ENCODE assay signal across 8 cellular contexts in the genomic region with DNA sequence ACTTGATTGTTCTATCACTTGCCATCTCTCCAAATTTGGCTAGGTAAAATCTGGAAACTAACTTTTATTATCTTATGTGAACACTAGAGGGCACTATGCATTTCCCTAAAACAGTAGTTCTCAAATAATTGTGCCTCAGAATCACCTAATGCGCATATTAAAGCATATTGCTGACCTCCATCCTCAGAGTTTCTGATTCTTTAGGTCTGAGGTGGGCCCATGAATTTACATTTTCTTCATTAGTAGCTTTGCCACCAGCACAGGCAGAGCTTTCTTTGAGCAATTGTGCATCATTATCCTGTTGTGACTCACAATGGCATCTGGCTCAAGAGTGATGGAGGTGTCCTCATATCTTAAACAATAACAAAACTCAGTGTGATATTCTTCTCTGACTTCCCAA. TPM values are rescaled to one million over a fixed set of nuclear protein-coding genes. Genes with fewer than 3 reads are reported as not detected.
DNase-seq lines count a peak whose midpoint lies in the region; ATAC-seq and TF ChIP-seq lines count a peak whose summit lies in the region.
"Had no signal": no experiment of that assay in that cellular context is flagged by ENCODE, and none has a peak within 500 bp of the region (broad histone marks: within the 10 kb centered on the region; RNA-seq: fewer than 3 reads in every experiment).

No MANE protein-coding gene starts in this region.

- no peaks in the 10 kb centered on the region for H3F3A ChIP-seq in SU-DHL-6 (ENCODE audit: insufficient read depth)

- peak; percentile 55 for ATAC-seq in GM18505 (IDR thresholded peaks at IDR 0.05; ENCODE audit: unreplicated experiment)
- ATAC-seq in activated T-cell treated with anti-CD3 and anti-CD28 coated beads, Interleukin-2, amount 50 U/mL, for 72 hours (replicated peaks in 1 of 2): no peak
- no peak for ATAC-seq in GM19023 (IDR thresholded peaks at IDR 0.05; ENCODE audit: unreplicated experiment)

- no peak overlapping the region for H3K27ac Mint-ChIP-seq in activated T-cell treated with anti-CD3 and anti-CD28 coated beads, Interleukin-2, amount 50 U/mL, for 72 hours
- H3K27ac Mint-ChIP-seq: naive B cell had no signal

- H3K79me2 ChIP-seq in SU-DHL-6 (ENCODE audit: insufficient read depth, low read length): no peaks in the 10 kb centered on the region

- H3K4me2 ChIP-seq in SU-DHL-6 (ENCODE audit: low read depth, low read length, poor library complexity, severe bottlenecking): no peak overlapping the region

- H3K4me3 ChIP-seq in SU-DHL-6 (ENCODE audit: insufficient read depth, low read length, poor library complexity, severe bottlenecking) (no peak overlapping the region), kidney epithelial cell (ENCODE audit: low read depth, low read length) (no peak overlapping the region)

- H3K9me3 Mint-ChIP-seq in activated T-cell treated with anti-CD3 and anti-CD28 coated beads, Interleukin-2, amount 50 U/mL, for 72 hours: no peaks in the 10 kb centered on the region
- H3K9me3 Mint-ChIP-seq: naive B cell had no signal

- H3K27me3 ChIP-seq in SU-DHL-6 (ENCODE audit: low read length): no peaks in the 10 kb centered on the region
- H3K27me3 ChIP-seq in kidney epithelial cell (ENCODE audit: control insufficient read depth, insufficient read depth, low read length): no peaks in the 10 kb centered on the region

- H3K9me3 ChIP-seq in SU-DHL-6 (ENCODE audit: insufficient read depth, low read length): no peaks in the 10 kb centered on the region; the same call in 1 of the 2 replicates

- no peak overlapping the region for H3K27ac ChIP-seq in SU-DHL-6 (ENCODE audit: low read depth, low read length)

- H3K4me1 Mint-ChIP-seq in activated T-cell treated with anti-CD3 and anti-CD28 coated beads, Interleukin-2, amount 50 U/mL, for 72 hours (ENCODE audit: low read depth): no peaks in the 10 kb centered on the region
- H3K4me1 Mint-ChIP-seq: naive B cell had no signal

- peak overlapping the region; percentile 3 for H2AFZ ChIP-seq in SU-DHL-6 (ENCODE audit: low read depth, low read length, severe bottlenecking)

- TF ChIP-seq POLR2A in GM18505 (IDR thresholded peaks at IDR 0.05; ENCODE audit: borderline replicate concordance, extremely low read depth, insufficient read depth, insufficient read length): no peak

- DNase-seq in HT1080 (ENCODE audit: low read depth) (peak; percentile 37), kidney epithelial cell (ENCODE audit: low read depth) (no peak)
- no peak for DNase-seq in activated T-cell treated with anti-CD3 and anti-CD28 coated beads, Interleukin-2, amount 50 U/mL, for 72 hours
- DNase-seq in activated CD8-positive, alpha-beta memory T cell treated with anti-CD3 and anti-CD28 coated beads, Interleukin-2, amount 50 U/mL, for 4 hours: no peak
- DNase-seq: naive B cell had no signal

- no peaks in the 10 kb centered on the region for H3K36me3 Mint-ChIP-seq in activated T-cell treated with anti-CD3 and anti-CD28 coated beads, Interleukin-2, amount 50 U/mL, for 72 hours (ENCODE audit: insufficient read depth in 2 of 2)
- H3K36me3 Mint-ChIP-seq: naive B cell had no signal

- H3K27me3 Mint-ChIP-seq in activated T-cell treated with anti-CD3 and anti-CD28 coated beads, Interleukin-2, amount 50 U/mL, for 72 hours (ENCODE audit: low read depth): no peaks in the 10 kb centered on the region
- H3K27me3 Mint-ChIP-seq: naive B cell had no signal

- no peaks in the 10 kb centered on the region for H3K9me2 ChIP-seq in SU-DHL-6 (replicated peaks; ENCODE audit: insufficient read depth, low read length)

- H3K4me3 Mint-ChIP-seq in activated T-cell treated with anti-CD3 and anti-CD28 coated beads, Interleukin-2, amount 50 U/mL, for 72 hours: no peak overlapping the region
- H3K4me3 Mint-ChIP-seq: naive B cell had no signal

- peaks cover 3% of the 10 kb centered on the region; the same call in 1 of the 2 replicates for H3K36me3 ChIP-seq in SU-DHL-6 (ENCODE audit: low read length)
- no peaks in the 10 kb centered on the region for H3K36me3 ChIP-seq in kidney epithelial cell (ENCODE audit: control insufficient read depth, insufficient read depth, low read length)

- H4K20me1 ChIP-seq in SU-DHL-6 (ENCODE audit: low read depth, low read length): no peaks in the 10 kb centered on the region

- no peak overlapping the region for H3K9ac ChIP-seq in SU-DHL-6 (ENCODE audit: low read length)

- TF ChIP-seq CTCF in SU-DHL-6 (IDR thresholded peaks at IDR 0.05; ENCODE audit: insufficient read depth, low read length, poor library complexity, severe bottlenecking) (peak; percentile 57), kidney epithelial cell (IDR thresholded peaks at IDR 0.05; ENCODE audit: insufficient read depth, low read length, poor library complexity, severe bottlenecking) (peak; percentile 42)

RNA-seq across cellular contexts. Expression of a gene that starts 17.5 kb away (rescaled TPM):
- total RNA-seq in HT1080 (2014; rRNA removed; shearing (Covaris generic)): 0.03 TPM in 1 of 2 replicates, not detected in the other
- polyA plus RNA-seq in HT1080 (2015; cell fraction: cytosol; rRNA removed): not detected in 2 replicates
- polyA plus RNA-seq in HT1080 (2015; cell fraction: nucleus; rRNA removed): 0.13 and 0.19 TPM in 2 replicates
- total RNA-seq in kidney epithelial cell: 6.6 and 12.7 TPM in 2 replicates
- not detected for total RNA-seq in activated T-cell treated with anti-CD3 and anti-CD28 coated beads, Interleukin-2, amount 50 U/mL, for 72 hours
